Comparison of ENCODE assay signal across 1 cellular context in the genomic region with DNA sequence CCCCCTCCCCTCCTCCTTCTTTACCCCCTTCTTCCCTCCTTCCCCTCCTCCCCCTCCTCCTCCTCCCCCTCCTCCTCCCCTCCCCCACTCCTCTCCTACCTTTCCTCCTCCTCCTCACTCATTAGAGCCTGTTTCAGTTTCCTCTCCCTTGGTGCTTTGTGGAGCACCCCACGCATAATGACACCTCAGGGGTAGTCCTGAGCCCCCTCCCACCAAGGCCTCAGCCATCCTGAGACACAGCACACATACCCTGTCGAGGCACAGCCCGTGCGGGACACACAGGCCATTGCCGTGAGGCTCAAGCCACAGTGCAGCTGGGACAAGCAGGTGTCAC.
TF ChIP-seq lines count a peak whose summit lies in the region.

No MANE protein-coding gene starts in this region.

TF ChIP-seq in GM23338, 12 proteins besides CTCF, POLR2A, EP300 and RAD21 (continued from another document):
- TF ChIP-seq, protein P1, sequence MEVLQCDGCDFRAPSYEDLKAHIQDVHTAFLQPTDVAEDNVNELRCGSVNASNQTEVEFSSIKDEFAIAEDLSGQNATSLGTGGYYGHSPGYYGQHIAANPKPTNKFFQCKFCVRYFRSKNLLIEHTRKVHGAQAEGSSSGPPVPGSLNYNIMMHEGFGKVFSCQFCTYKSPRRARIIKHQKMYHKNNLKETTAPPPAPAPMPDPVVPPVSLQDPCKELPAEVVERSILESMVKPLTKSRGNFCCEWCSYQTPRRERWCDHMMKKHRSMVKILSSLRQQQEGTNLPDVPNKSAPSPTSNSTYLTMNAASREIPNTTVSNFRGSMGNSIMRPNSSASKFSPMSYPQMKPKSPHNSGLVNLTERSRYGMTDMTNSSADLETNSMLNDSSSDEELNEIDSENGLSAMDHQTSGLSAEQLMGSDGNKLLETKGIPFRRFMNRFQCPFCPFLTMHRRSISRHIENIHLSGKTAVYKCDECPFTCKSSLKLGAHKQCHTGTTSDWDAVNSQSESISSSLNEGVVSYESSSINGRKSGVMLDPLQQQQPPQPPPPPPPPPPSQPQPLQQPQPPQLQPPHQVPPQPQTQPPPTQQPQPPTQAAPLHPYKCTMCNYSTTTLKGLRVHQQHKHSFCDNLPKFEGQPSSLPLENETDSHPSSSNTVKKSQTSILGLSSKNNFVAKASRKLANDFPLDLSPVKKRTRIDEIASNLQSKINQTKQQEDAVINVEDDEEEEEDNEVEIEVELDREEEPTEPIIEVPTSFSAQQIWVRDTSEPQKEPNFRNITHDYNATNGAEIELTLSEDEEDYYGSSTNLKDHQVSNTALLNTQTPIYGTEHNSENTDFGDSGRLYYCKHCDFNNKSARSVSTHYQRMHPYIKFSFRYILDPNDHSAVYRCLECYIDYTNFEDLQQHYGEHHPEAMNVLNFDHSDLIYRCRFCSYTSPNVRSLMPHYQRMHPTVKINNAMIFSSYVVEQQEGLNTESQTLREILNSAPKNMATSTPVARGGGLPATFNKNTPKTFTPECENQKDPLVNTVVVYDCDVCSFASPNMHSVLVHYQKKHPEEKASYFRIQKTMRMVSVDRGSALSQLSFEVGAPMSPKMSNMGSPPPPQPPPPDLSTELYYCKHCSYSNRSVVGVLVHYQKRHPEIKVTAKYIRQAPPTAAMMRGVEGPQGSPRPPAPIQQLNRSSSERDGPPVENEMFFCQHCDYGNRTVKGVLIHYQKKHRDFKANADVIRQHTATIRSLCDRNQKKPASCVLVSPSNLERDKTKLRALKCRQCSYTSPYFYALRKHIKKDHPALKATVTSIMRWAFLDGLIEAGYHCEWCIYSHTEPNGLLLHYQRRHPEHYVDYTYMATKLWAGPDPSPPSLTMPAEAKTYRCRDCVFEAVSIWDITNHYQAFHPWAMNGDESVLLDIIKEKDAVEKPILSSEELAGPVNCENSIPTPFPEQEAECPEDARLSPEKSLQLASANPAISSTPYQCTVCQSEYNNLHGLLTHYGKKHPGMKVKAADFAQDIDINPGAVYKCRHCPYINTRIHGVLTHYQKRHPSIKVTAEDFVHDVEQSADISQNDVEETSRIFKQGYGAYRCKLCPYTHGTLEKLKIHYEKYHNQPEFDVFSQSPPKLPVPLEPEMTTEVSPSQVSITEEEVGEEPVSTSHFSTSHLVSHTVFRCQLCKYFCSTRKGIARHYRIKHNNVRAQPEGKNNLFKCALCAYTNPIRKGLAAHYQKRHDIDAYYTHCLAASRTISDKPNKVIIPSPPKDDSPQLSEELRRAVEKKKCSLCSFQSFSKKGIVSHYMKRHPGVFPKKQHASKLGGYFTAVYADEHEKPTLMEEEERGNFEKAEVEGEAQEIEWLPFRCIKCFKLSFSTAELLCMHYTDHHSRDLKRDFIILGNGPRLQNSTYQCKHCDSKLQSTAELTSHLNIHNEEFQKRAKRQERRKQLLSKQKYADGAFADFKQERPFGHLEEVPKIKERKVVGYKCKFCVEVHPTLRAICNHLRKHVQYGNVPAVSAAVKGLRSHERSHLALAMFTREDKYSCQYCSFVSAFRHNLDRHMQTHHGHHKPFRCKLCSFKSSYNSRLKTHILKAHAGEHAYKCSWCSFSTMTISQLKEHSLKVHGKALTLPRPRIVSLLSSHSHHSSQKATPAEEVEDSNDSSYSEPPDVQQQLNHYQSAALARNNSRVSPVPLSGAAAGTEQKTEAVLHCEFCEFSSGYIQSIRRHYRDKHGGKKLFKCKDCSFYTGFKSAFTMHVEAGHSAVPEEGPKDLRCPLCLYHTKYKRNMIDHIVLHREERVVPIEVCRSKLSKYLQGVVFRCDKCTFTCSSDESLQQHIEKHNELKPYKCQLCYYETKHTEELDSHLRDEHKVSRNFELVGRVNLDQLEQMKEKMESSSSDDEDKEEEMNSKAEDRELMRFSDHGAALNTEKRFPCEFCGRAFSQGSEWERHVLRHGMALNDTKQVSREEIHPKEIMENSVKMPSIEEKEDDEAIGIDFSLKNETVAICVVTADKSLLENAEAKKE (CRISPR knock-in tag; IDR thresholded peaks at IDR 0.05) = no peak
- TF ChIP-seq ZNF114 (CRISPR knock-in tag; IDR thresholded peaks at IDR 0.05) = no peak
- TF ChIP-seq CREB1 (CRISPR knock-in tag; IDR thresholded peaks at IDR 0.05; ENCODE audit: low read depth) = no peak
